Comparison of ENCODE assay signal across 17 cellular contexts in the genomic region with DNA sequence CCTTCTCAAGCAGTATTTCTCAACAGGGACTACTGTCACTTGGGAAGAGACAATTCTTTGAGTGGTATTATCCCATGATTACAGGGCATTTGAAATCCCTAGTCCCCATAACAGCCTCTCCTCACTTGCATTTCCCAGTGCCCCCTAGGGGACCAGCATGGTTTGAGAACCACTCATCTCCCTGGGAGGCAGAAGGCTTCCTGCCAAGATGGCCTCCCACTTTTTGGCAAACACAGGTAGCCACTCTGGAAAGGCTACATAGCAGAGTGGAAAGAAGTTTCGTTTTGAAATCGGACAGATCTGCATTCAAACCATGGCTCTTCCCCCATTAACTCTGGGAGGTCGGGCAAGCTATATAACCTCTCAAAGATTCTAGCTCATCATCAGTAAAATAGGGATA.
DNase-seq lines count a peak whose midpoint lies in the region; ATAC-seq and TF ChIP-seq lines count a peak whose summit lies in the region.
"Had no signal": no experiment of that assay in that cellular context is flagged by ENCODE, and none has a peak within 500 bp of the region (broad histone marks: within the 10 kb centered on the region; RNA-seq: fewer than 3 reads in every experiment).

No MANE protein-coding gene starts in this region.

- H3K27me3 ChIP-seq in MG63 = no peaks in the 10 kb centered on the region
- H3K27me3 ChIP-seq: BE2C had no signal

- no peaks in the 10 kb centered on the region for H3K27me3 Mint-ChIP-seq in activated naive CD8-positive, alpha-beta T cell treated with anti-CD3 and anti-CD28 coated beads, Interleukin-2, amount 10 ng/mL, durations not matched to agents 7 days and 5 days
- H3K27me3 Mint-ChIP-seq in activated naive CD8-positive, alpha-beta T cell treated with anti-CD3 and anti-CD28 coated beads, Interleukin-2, amount 50 U/mL, for 24 hours = no peaks in the 10 kb centered on the region
- no peaks in the 10 kb centered on the region for H3K27me3 Mint-ChIP-seq in activated CD8-positive, alpha-beta T cell treated with anti-CD3 and anti-CD28 coated beads, Interleukin-2, amount 10 ng/mL, durations not matched to agents 7 days and 5 days (ENCODE audit: low read depth)
- H3K27me3 Mint-ChIP-seq: CD4-positive, CD25-positive, alpha-beta regulatory T cell; IgD-negative memory B cell had no signal

- peaks cover 5% of the 10 kb centered on the region; the same call in 1 of the 2 replicates for H3K36me3 ChIP-seq in MG63
- H3K36me3 ChIP-seq: BE2C had no signal

- peaks cover 38% of the 10 kb centered on the region for H3K4me1 Mint-ChIP-seq in activated naive CD8-positive, alpha-beta T cell treated with anti-CD3 and anti-CD28 coated beads, Interleukin-2, amount 10 ng/mL, durations not matched to agents 7 days and 5 days
- H3K4me1 Mint-ChIP-seq in activated naive CD8-positive, alpha-beta T cell treated with anti-CD3 and anti-CD28 coated beads, Interleukin-2, amount 50 U/mL, for 24 hours = peaks cover 16% of the 10 kb centered on the region
- peaks cover 38% of the 10 kb centered on the region for H3K4me1 Mint-ChIP-seq in activated CD8-positive, alpha-beta T cell treated with anti-CD3 and anti-CD28 coated beads, Interleukin-2, amount 10 ng/mL, durations not matched to agents 7 days and 5 days (ENCODE audit: low read depth)

- no peak for ATAC-seq in activated naive CD8-positive, alpha-beta T cell treated with anti-CD3 and anti-CD28 coated beads, Interleukin-2, amount 10 ng/mL, durations not matched to agents 7 days and 5 days (ENCODE audit: low read depth)
- ATAC-seq in activated naive CD8-positive, alpha-beta T cell treated with anti-CD3 and anti-CD28 coated beads, Interleukin-2, amount 50 U/mL, for 24 hours = no peak
- ATAC-seq in activated CD8-positive, alpha-beta T cell treated with anti-CD3 and anti-CD28 coated beads, Interleukin-2, amount 10 ng/mL, durations not matched to agents 7 days and 5 days = no peak
- ATAC-seq: GM23338, HepG2 had no signal

- peaks cover 4% of the 10 kb centered on the region for H3K9me3 Mint-ChIP-seq in activated naive CD8-positive, alpha-beta T cell treated with anti-CD3 and anti-CD28 coated beads, Interleukin-2, amount 10 ng/mL, durations not matched to agents 7 days and 5 days
- peaks cover 10% of the 10 kb centered on the region for H3K9me3 Mint-ChIP-seq in activated naive CD8-positive, alpha-beta T cell treated with anti-CD3 and anti-CD28 coated beads, Interleukin-2, amount 50 U/mL, for 24 hours
- H3K9me3 Mint-ChIP-seq in activated CD8-positive, alpha-beta T cell treated with anti-CD3 and anti-CD28 coated beads, Interleukin-2, amount 10 ng/mL, durations not matched to agents 7 days and 5 days (ENCODE audit: insufficient read depth) = peaks cover 3% of the 10 kb centered on the region
- H3K9me3 Mint-ChIP-seq: GM23338, IgD-negative memory B cell had no signal

- peak overlapping the region; percentile 73 for H3K27ac Mint-ChIP-seq in activated naive CD8-positive, alpha-beta T cell treated with anti-CD3 and anti-CD28 coated beads, Interleukin-2, amount 10 ng/mL, durations not matched to agents 7 days and 5 days
- H3K27ac Mint-ChIP-seq in activated naive CD8-positive, alpha-beta T cell treated with anti-CD3 and anti-CD28 coated beads, Interleukin-2, amount 50 U/mL, for 24 hours = no peak overlapping the region
- H3K27ac Mint-ChIP-seq in activated CD8-positive, alpha-beta T cell treated with anti-CD3 and anti-CD28 coated beads, Interleukin-2, amount 10 ng/mL, durations not matched to agents 7 days and 5 days = peak overlapping the region; percentile 74
- H3K27ac Mint-ChIP-seq: GM23338, IgD-negative memory B cell had no signal

- CTCF ChIA-PET in activated CD8-positive, alpha-beta T cell treated with anti-CD3 and anti-CD28 coated beads, Interleukin-2, amount 10 ng/mL, durations not matched to agents 7 days and 5 days (lab: Charles Lee) = interaction anchor here (1.1 to 3.7 kb wide), 4 partner anchors 10 to 254 kb away, joined by 3 to 10 read pairs (median 4); no protein-coding TSS in a partner anchor

- peak overlapping the region; percentile 44 for H3K4me3 Mint-ChIP-seq in activated naive CD8-positive, alpha-beta T cell treated with anti-CD3 and anti-CD28 coated beads, Interleukin-2, amount 10 ng/mL, durations not matched to agents 7 days and 5 days
- no peak overlapping the region for H3K4me3 Mint-ChIP-seq in activated naive CD8-positive, alpha-beta T cell treated with anti-CD3 and anti-CD28 coated beads, Interleukin-2, amount 50 U/mL, for 24 hours
- H3K4me3 Mint-ChIP-seq in activated CD8-positive, alpha-beta T cell treated with anti-CD3 and anti-CD28 coated beads, Interleukin-2, amount 10 ng/mL, durations not matched to agents 7 days and 5 days = no peak overlapping the region
- H3K4me3 Mint-ChIP-seq: CD4-positive, CD25-positive, alpha-beta regulatory T cell; GM23338 had no signal

- no peak for DNase-seq in activated naive CD8-positive, alpha-beta T cell treated with anti-CD3 and anti-CD28 coated beads, Interleukin-2, amount 10 ng/mL, durations not matched to agents 7 days and 5 days
- no peak for DNase-seq in activated naive CD8-positive, alpha-beta T cell treated with anti-CD3 and anti-CD28 coated beads, Interleukin-2, amount 50 U/mL, for 24 hours
- DNase-seq in MG63 (peak; percentile 11), fibroblast of mammary gland (ENCODE audit: low read depth) (peak; percentile 20), HCEC 1CT (no peak), amygdala (lab: John Stamatoyannopoulos, UW) (no peak)
- DNase-seq in activated CD8-positive, alpha-beta T cell treated with anti-CD3 and anti-CD28 coated beads, Interleukin-2, amount 10 ng/mL, durations not matched to agents 7 days and 5 days = no peak
- no peak for DNase-seq in stimulated activated CD4-positive, alpha-beta T cell treated with anti-CD3 and anti-CD28 coated beads, Interleukin-2, amount 100 ng/mL, for 48 hours
- DNase-seq: ACHN; BE2C; C1 segment of cervical spinal cord; Caco-2; CD4-positive, CD25-positive, alpha-beta regulatory T cell; H7 had no signal

- POLR2A ChIA-PET in activated naive CD8-positive, alpha-beta T cell treated with anti-CD3 and anti-CD28 coated beads, Interleukin-2, amount 10 ng/mL, durations not matched to agents 7 days and 5 days (lab: Charles Lee) = interaction anchor here (1.1 kb wide), 1 partner anchor 89 kb away, joined by 3 read pairs; no protein-coding TSS in a partner anchor
- POLR2A ChIA-PET in activated CD8-positive, alpha-beta T cell treated with anti-CD3 and anti-CD28 coated beads, Interleukin-2, amount 10 ng/mL, durations not matched to agents 7 days and 5 days (lab: Charles Lee) = no interaction called here

- no peaks in the 10 kb centered on the region; the same call in 1 of the 2 replicates for H3K9me3 ChIP-seq in MG63
- H3K9me3 ChIP-seq: BE2C, Caco-2 had no signal

- no peak overlapping the region for H3K4me3 ChIP-seq in MG63
- no peak overlapping the region for H3K4me3 ChIP-seq in fibroblast of mammary gland (ENCODE audit: control insufficient read depth, low read depth, low read length)
- H3K4me3 ChIP-seq: GM23338 had no signal

- peaks cover 43% of the 10 kb centered on the region for H3K36me3 Mint-ChIP-seq in activated naive CD8-positive, alpha-beta T cell treated with anti-CD3 and anti-CD28 coated beads, Interleukin-2, amount 10 ng/mL, durations not matched to agents 7 days and 5 days
- H3K36me3 Mint-ChIP-seq in activated naive CD8-positive, alpha-beta T cell treated with anti-CD3 and anti-CD28 coated beads, Interleukin-2, amount 50 U/mL, for 24 hours (ENCODE audit: low read depth) = peaks cover 15% of the 10 kb centered on the region
- H3K36me3 Mint-ChIP-seq in activated CD8-positive, alpha-beta T cell treated with anti-CD3 and anti-CD28 coated beads, Interleukin-2, amount 10 ng/mL, durations not matched to agents 7 days and 5 days (ENCODE audit: low read depth) = peaks cover 54% of the 10 kb centered on the region

- TF ChIP-seq CTCF in fibroblast of mammary gland (conservative IDR thresholded peaks at IDR 0.05; ENCODE audit: control insufficient read depth, insufficient read depth, low read depth, low read length) = no peak

Comparison
In these comparisons a context has a peak if more than half of its experiments do, and no peak if none do; other contexts are left out.
1. DNase-seq: peak in MG63 (single experiment) and fibroblast of mammary gland (single experiment); none in activated naive CD8-positive, alpha-beta T cell treated with anti-CD3 and anti-CD28 coated beads, Interleukin-2, amount 10 ng/mL, durations not matched to agents 7 days and 5 days (single experiment), activated naive CD8-positive, alpha-beta T cell treated with anti-CD3 and anti-CD28 coated beads, Interleukin-2, amount 50 U/mL, for 24 hours (single experiment), activated CD8-positive, alpha-beta T cell treated with anti-CD3 and anti-CD28 coated beads, Interleukin-2, amount 10 ng/mL, durations not matched to agents 7 days and 5 days (single experiment), HCEC 1CT (single experiment), stimulated activated CD4-positive, alpha-beta T cell treated with anti-CD3 and anti-CD28 coated beads, Interleukin-2, amount 100 ng/mL, for 48 hours (0 of 2) and amygdala (0 of 56).